Comparison of ENCODE assay signal across 10 cellular contexts in the genomic region with DNA sequence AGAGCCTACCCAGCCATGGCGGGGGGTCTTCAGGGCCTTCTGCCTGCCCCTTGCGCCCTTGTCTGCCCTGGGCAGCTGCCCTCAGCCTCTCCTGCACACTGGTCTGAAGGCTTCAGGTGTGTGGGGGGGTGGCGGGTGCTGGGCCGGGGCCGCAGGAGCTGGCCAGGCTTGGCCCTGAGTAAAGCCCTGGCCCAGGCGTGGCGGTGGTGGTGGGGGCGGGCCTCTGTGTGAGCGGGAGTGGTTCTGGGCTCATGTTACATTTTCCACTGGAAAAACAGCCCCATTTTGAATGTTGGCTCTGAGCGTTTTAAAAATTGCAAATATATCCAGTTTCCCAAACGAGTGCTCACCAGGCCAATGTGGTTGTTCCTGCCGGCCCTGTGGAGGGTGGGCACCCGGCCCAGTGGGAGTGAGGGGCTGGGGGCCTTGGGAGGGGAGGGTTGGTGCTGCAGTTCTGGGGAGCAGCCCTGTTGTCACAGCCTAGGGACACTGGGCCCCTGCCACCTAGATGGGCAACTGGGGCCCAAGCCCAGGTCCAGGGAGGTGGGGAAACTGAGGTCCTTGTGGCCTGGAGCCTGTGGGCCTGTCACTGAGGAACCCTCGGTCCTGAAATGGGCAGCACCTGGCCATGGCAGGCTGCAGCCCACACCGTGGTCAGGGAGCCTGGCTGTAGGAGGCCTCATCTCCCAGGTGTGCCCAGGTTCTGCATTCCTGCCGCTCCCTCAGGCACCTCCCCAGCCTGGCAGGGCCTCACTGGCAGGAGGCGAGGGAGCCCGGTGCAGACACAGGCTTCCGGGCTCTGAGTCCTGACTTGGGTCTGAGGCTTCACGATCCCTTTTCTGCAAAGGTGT. TPM values are rescaled to one million over a fixed set of nuclear protein-coding genes. Genes with fewer than 3 reads are reported as not detected.
DNase-seq lines count a peak whose midpoint lies in the region; ATAC-seq, FAIRE-seq and TF ChIP-seq lines count a peak whose summit lies in the region.
"Had no signal": no experiment of that assay in that cellular context is flagged by ENCODE, and none has a peak within 500 bp of the region (broad histone marks: within the 10 kb centered on the region; RNA-seq: fewer than 3 reads in every experiment).

No MANE protein-coding gene starts in this region.

- peaks cover 2% of the 10 kb centered on the region for H3K4me1 Mint-ChIP-seq in activated naive CD4-positive, alpha-beta T cell treated with anti-CD3 and anti-CD28 coated beads for 36 hours (ENCODE audit: low read depth)

- H3K9ac ChIP-seq in GM23248 (peak overlapping the region; percentile 45; the same call in 1 of the 2 replicates), kidney (ENCODE audit: low read length in 2 of 2) (no peak overlapping the region)

- CTCF ChIA-PET in activated naive CD4-positive, alpha-beta T cell treated with anti-CD3 and anti-CD28 coated beads for 36 hours (lab: Charles Lee) = no interaction called here

- no peaks in the 10 kb centered on the region for H3K9me2 ChIP-seq in GM23248 (ENCODE audit: insufficient read depth)

- ATAC-seq in gastroesophageal sphincter (peak; percentile 26), sciatic nerve (peak; percentile 59)

- TF ChIP-seq POLR2A in gastroesophageal sphincter (IDR thresholded peaks at IDR 0.05) = no peak

- H3K36me3 Mint-ChIP-seq in activated naive CD4-positive, alpha-beta T cell treated with anti-CD3 and anti-CD28 coated beads for 36 hours (ENCODE audit: low read depth) = no peaks in the 10 kb centered on the region

- no peak overlapping the region for H3K4me3 ChIP-seq in GM23248
- no peak overlapping the region for H3K4me3 ChIP-seq in WERI-Rb-1 (ENCODE audit: low read depth, low read length)
- H3K4me3 ChIP-seq in gastroesophageal sphincter = no peak overlapping the region
- H3K4me3 ChIP-seq in kidney (ENCODE audit: low read length in 2 of 2) = no peak overlapping the region

- intact Hi-C loops in sciatic nerve (cut with DNase I) (no loop called here), kidney (cut with DNase I) (no loop called here)
- intact Hi-C loops in activated naive CD4-positive, alpha-beta T cell treated with anti-CD3 and anti-CD28 coated beads for 36 hours (cut with micrococcal nuclease) = no loop called here

- H3K36me3 ChIP-seq in GM23248 (ENCODE audit: low read depth) = no peaks in the 10 kb centered on the region
- H3K36me3 ChIP-seq in WERI-Rb-1 = no peaks in the 10 kb centered on the region
- no peaks in the 10 kb centered on the region for H3K36me3 ChIP-seq in gastroesophageal sphincter
- H3K36me3 ChIP-seq in kidney (ENCODE audit: control insufficient read depth in 1 of 2, insufficient read depth in 2 of 2, low read length in 2 of 2) = no peaks in the 10 kb centered on the region

- H3K4me3 Mint-ChIP-seq in activated naive CD4-positive, alpha-beta T cell treated with anti-CD3 and anti-CD28 coated beads for 36 hours = no peak overlapping the region

- 52 to 55% methylated on average over 19 to 20 of the region's 20 CpGs for WGBS in GM23248 (ENCODE audit: low coverage in 1 of 2, low lambda C conversion rate in 2 of 2, missing lambda C conversion rate in 2 of 2), 2 experiments
- 85 to 100% methylated on average over 1 to 4 of the region's 20 CpGs for WGBS in gastroesophageal sphincter (ENCODE audit: low coverage in 1 of 2), 2 donors

- no peak overlapping the region for H3K4me2 ChIP-seq in GM23248 (ENCODE audit: unreplicated experiment)

- H3K79me2 ChIP-seq in GM23248 (ENCODE audit: insufficient read depth) = no peaks in the 10 kb centered on the region

- H3K27ac Mint-ChIP-seq in activated naive CD4-positive, alpha-beta T cell treated with anti-CD3 and anti-CD28 coated beads for 36 hours = no peak overlapping the region

- DNase-seq in GM23248 (peak; percentile 78), WERI-Rb-1 (no peak), sciatic nerve (ENCODE audit: low spot score) (no peak), kidney (no peak), medulla oblongata (ENCODE audit: extremely low spot score) (no peak), kidney glomerular epithelial cell (lab: John Stamatoyannopoulos, UW) (no peak)
- no peak for DNase-seq in activated naive CD4-positive, alpha-beta T cell treated with anti-CD3 and anti-CD28 coated beads for 36 hours
- DNase-seq: DND-41 had no signal

- H3K27ac ChIP-seq in GM23248 (peak overlapping the region; percentile 56), WERI-Rb-1 (peak overlapping the region; percentile 20; the same call in 1 of the 2 replicates), gastroesophageal sphincter (peak overlapping the region in 3 of 4 donors; percentile 24 to 53 (median 32)), kidney (ENCODE audit: low read depth in 2 of 2, low read length in 2 of 2) (no peak overlapping the region)

- FAIRE-seq in kidney (lab: Jason Lieb, UNC) = no peak
- FAIRE-seq: RCC 7860 had no signal

- H3K27me3 ChIP-seq in GM23248 (replicated peaks; ENCODE audit: insufficient read depth) (no peaks in the 10 kb centered on the region), WERI-Rb-1 (ENCODE audit: insufficient read depth, low read depth, severe bottlenecking) (no peaks in the 10 kb centered on the region), gastroesophageal sphincter (peaks cover 50% of the 10 kb centered on the region)

- no peaks in the 10 kb centered on the region for H4K20me1 ChIP-seq in GM23248 (ENCODE audit: insufficient read depth)

- peak overlapping the region; percentile 76 for H2AFZ ChIP-seq in GM23248

- TF ChIP-seq CTCF in WERI-Rb-1 (IDR thresholded peaks at IDR 0.05; ENCODE audit: low read depth, low read length) = no peak
- no peak for TF ChIP-seq CTCF in gastroesophageal sphincter (IDR thresholded peaks at IDR 0.05)
- TF ChIP-seq CTCF in kidney (IDR thresholded peaks at IDR 0.05; ENCODE audit: borderline replicate concordance, extremely low read depth, insufficient read depth) = no peak

- H3K9me3 ChIP-seq in GM23248 (ENCODE audit: low read depth) = no peaks in the 10 kb centered on the region
- H3K9me3 ChIP-seq in WERI-Rb-1 (ENCODE audit: severe bottlenecking) = no peaks in the 10 kb centered on the region
- no peaks in the 10 kb centered on the region for H3K9me3 ChIP-seq in gastroesophageal sphincter
- no peaks in the 10 kb centered on the region for H3K9me3 ChIP-seq in kidney (ENCODE audit: control insufficient read depth in 1 of 2, low read length in 2 of 2)

- H3K4me1 ChIP-seq in GM23248 (ENCODE audit: insufficient read depth) (peaks cover 46% of the 10 kb centered on the region), gastroesophageal sphincter (peaks cover 0 to 80% (median 34%) of the 10 kb centered on the region in 3 donors), kidney (ENCODE audit: control insufficient read depth in 1 of 2, insufficient read depth in 1 of 2, low read depth in 1 of 2, low read length in 2 of 2) (peaks cover 0 to 10% of the 10 kb centered on the region in 2 donors)

- peaks cover 6% of the 10 kb centered on the region; the same call in 1 of the 2 replicates for H3F3A ChIP-seq in GM23248 (ENCODE audit: insufficient read depth)

- TF ChIP-seq EP300 in gastroesophageal sphincter (IDR thresholded peaks at IDR 0.05) = no peak

- H3K9me3 Mint-ChIP-seq in activated naive CD4-positive, alpha-beta T cell treated with anti-CD3 and anti-CD28 coated beads for 36 hours = peaks cover 2% of the 10 kb centered on the region

- peaks cover 3% of the 10 kb centered on the region for H3K27me3 Mint-ChIP-seq in activated naive CD4-positive, alpha-beta T cell treated with anti-CD3 and anti-CD28 coated beads for 36 hours (ENCODE audit: low read depth)

- in situ Hi-C loops in GM23248 (cut with MboI) = no loop called here

RNA-seq across cellular contexts. Expression of a gene that starts 28.3 kb away (rescaled TPM):
- total RNA-seq in GM23248 (2014; rRNA removed; shearing (Covaris generic)) = 58.7 and 64.9 TPM in 2 replicates
- 10.8 and 11.1 TPM in 2 replicates for polyA plus RNA-seq in GM23248 (2016; fragmentation: Nextera tagmentation; extraction: Ambion mirVana)
- 10 to 100 TPM; 21.9 to 36.8 (median 25.4) TPM for total RNA-seq in gastroesophageal sphincter
- 16.6 TPM for total RNA-seq in sciatic nerve
- 25.5 TPM for total RNA-seq in kidney
- 22.0 TPM for polyA plus RNA-seq in kidney (ENCODE audit: insufficient read depth, low read depth, low replicate concordance)
- 1 to 10 TPM; 7.6 to 8.0 TPM for total RNA-seq in activated naive CD4-positive, alpha-beta T cell treated with anti-CD3 and anti-CD28 coated beads for 36 hours

RNA-seq across cellular contexts. Expression of a gene that starts 46.5 kb away (rescaled TPM):
- total RNA-seq in GM23248 (2014; rRNA removed; shearing (Covaris generic)) = 0.13 and 0.22 TPM in 2 replicates
- polyA plus RNA-seq in GM23248 (2016; fragmentation: Nextera tagmentation; extraction: Ambion mirVana) = 1.6 and 1.8 TPM in 2 replicates
- not detected for total RNA-seq in gastroesophageal sphincter
- 0.45 TPM for total RNA-seq in sciatic nerve
- total RNA-seq in kidney = 2.9 TPM
- polyA plus RNA-seq in kidney (ENCODE audit: insufficient read depth, low read depth, low replicate concordance) = 10.2 TPM
- total RNA-seq in activated naive CD4-positive, alpha-beta T cell treated with anti-CD3 and anti-CD28 coated beads for 36 hours = not detected

RNA-seq across cellular contexts. Expression of a gene that starts 52.9 kb away (rescaled TPM):
- 26.3 and 30.7 TPM in 2 replicates for total RNA-seq in GM23248 (2014; rRNA removed; shearing (Covaris generic))
- 26.4 and 28.8 TPM in 2 replicates for polyA plus RNA-seq in GM23248 (2016; fragmentation: Nextera tagmentation; extraction: Ambion mirVana)
- 10 to 100 TPM in 2 of 4 donors, 1 to 10 TPM in 2; 4.6 to 15.1 (median 12.2) TPM for total RNA-seq in gastroesophageal sphincter
- total RNA-seq in sciatic nerve = 36.7 TPM
- total RNA-seq in kidney = 58.5 TPM
- polyA plus RNA-seq in kidney (ENCODE audit: insufficient read depth, low read depth, low replicate concordance) = 11.9 TPM
- total RNA-seq in activated naive CD4-positive, alpha-beta T cell treated with anti-CD3 and anti-CD28 coated beads for 36 hours = 10 to 100 TPM in 1 of 2 experiments, 1 to 10 TPM in 1; 9.5 to 10.5 TPM

Comparison
In these comparisons a context has a peak if more than half of its experiments do, and no peak if none do; other contexts are left out.
1. H3K27ac ChIP-seq: peak in GM23248 (single experiment), WERI-Rb-1 (single experiment) and gastroesophageal sphincter (3 of 4); none in kidney (0 of 2).